18 cellular contexts compared by ENCODE assay signal in the genomic region with DNA sequence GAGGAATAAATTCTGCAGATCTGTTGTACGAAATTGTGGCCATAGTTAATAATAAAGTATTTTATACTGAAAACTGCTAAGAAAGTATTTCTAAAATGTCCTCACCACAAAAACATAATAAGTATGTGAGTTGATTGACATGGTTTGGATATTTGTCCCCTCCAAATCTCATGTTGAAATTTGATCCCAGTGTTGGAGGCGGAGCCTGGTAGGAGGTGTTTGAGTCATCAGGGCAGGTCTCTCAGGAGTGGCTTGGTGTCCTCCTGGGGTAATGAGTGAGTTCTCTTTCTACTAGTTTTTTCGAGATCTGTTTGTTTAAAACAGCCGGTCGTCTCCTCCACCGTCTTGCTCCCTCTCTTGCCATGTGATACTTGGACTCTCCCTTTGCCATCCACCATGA.
DNase-seq lines count a peak whose midpoint lies in the region; ATAC-seq lines count a peak whose summit lies in the region.
"Had no signal": no experiment of that assay in that cellular context is flagged by ENCODE, and none has a peak within 500 bp of the region (broad histone marks: within the 10 kb centered on the region; RNA-seq: fewer than 3 reads in every experiment).

No MANE protein-coding gene starts in this region.

- no peak overlapping the region for H2BK15ac ChIP-seq in mesendoderm (replicated peaks; ENCODE audit: low read depth)

- H3K4me3 Mint-ChIP-seq in T-helper 2 cell treated with Interferon-gamma antibody and Interleukin-4, amounts not matched to agents 5 μg/mL and 100 μg/mL, for 36 hours = no peak overlapping the region
- H3K4me3 Mint-ChIP-seq: B cell; nephron; stimulated activated effector memory CD8-positive, alpha-beta T cell treated with anti-CD3 and anti-CD28 coated beads, Interleukin-12 subunit alpha, Interleukin-12 subunit beta, amount 100 ng/mL, for 72 hours had no signal

- H3K23ac ChIP-seq in mesendoderm (ENCODE audit: low read length) = no peak overlapping the region

- H2BK5ac ChIP-seq in mesendoderm (ENCODE audit: low read length) = no peak overlapping the region

- peak; percentile 31 to 56 for ATAC-seq in activated naive CD4-positive, alpha-beta T cell treated with anti-CD3 and anti-CD28 coated beads, Interleukin-2, amount 50 U/mL, for 72 hours
- ATAC-seq: heart right ventricle; stimulated activated effector memory CD8-positive, alpha-beta T cell treated with anti-CD3 and anti-CD28 coated beads, Interleukin-12 subunit alpha, Interleukin-12 subunit beta, amount 100 ng/mL, for 72 hours had no signal

- H3K4me2 ChIP-seq in mesendoderm (ENCODE audit: low read length) = no peak overlapping the region

- no peak overlapping the region for H3K27ac Mint-ChIP-seq in activated naive CD4-positive, alpha-beta T cell treated with anti-CD3 and anti-CD28 coated beads, Interleukin-2, amount 50 U/mL, for 72 hours
- H3K27ac Mint-ChIP-seq in T-helper 2 cell treated with Interferon-gamma antibody and Interleukin-4, amounts not matched to agents 5 μg/mL and 100 μg/mL, for 36 hours = no peak overlapping the region
- H3K27ac Mint-ChIP-seq: B cell; nephron; stimulated activated effector memory CD8-positive, alpha-beta T cell treated with anti-CD3 and anti-CD28 coated beads, Interleukin-12 subunit alpha, Interleukin-12 subunit beta, amount 100 ng/mL, for 72 hours had no signal

- H3K4me1 ChIP-seq in SJCRH30 (no peaks in the 10 kb centered on the region), mesendoderm (ENCODE audit: control insufficient read depth, low read depth, low read length) (no peaks in the 10 kb centered on the region)
- H3K4me1 ChIP-seq: ascending aorta, heart right ventricle had no signal

- no peak overlapping the region for H3K9ac ChIP-seq in mesendoderm (ENCODE audit: low read length)

- no peak overlapping the region for H4K5ac ChIP-seq in mesendoderm (ENCODE audit: low read length)

- no peak overlapping the region for H3K27ac ChIP-seq in SJCRH30
- no peak overlapping the region for H3K27ac ChIP-seq in mesendoderm (ENCODE audit: low read depth, low read length)
- H3K27ac ChIP-seq: ascending aorta, heart right ventricle, thoracic aorta had no signal

- H3K36me3 Mint-ChIP-seq in activated naive CD4-positive, alpha-beta T cell treated with anti-CD3 and anti-CD28 coated beads, Interleukin-2, amount 50 U/mL, for 72 hours = no peaks in the 10 kb centered on the region
- no peaks in the 10 kb centered on the region for H3K36me3 Mint-ChIP-seq in T-helper 2 cell treated with Interferon-gamma antibody and Interleukin-4, amounts not matched to agents 5 μg/mL and 100 μg/mL, for 36 hours (ENCODE audit: low read depth)
- H3K36me3 Mint-ChIP-seq: stimulated activated effector memory CD8-positive, alpha-beta T cell treated with anti-CD3 and anti-CD28 coated beads, Interleukin-12 subunit alpha, Interleukin-12 subunit beta, amount 100 ng/mL, for 72 hours had no signal

- H3K4me1 Mint-ChIP-seq in T-helper 2 cell treated with Interferon-gamma antibody and Interleukin-4, amounts not matched to agents 5 μg/mL and 100 μg/mL, for 36 hours (ENCODE audit: low read depth) = no peaks in the 10 kb centered on the region
- H3K4me1 Mint-ChIP-seq: B cell; nephron; stimulated activated effector memory CD8-positive, alpha-beta T cell treated with anti-CD3 and anti-CD28 coated beads, Interleukin-12 subunit alpha, Interleukin-12 subunit beta, amount 100 ng/mL, for 72 hours had no signal

- H3K9me3 Mint-ChIP-seq in activated naive CD4-positive, alpha-beta T cell treated with anti-CD3 and anti-CD28 coated beads, Interleukin-2, amount 50 U/mL, for 72 hours = no peaks in the 10 kb centered on the region
- H3K9me3 Mint-ChIP-seq in T-helper 2 cell treated with Interferon-gamma antibody and Interleukin-4, amounts not matched to agents 5 μg/mL and 100 μg/mL, for 36 hours = no peaks in the 10 kb centered on the region
- H3K9me3 Mint-ChIP-seq: nephron; stimulated activated effector memory CD8-positive, alpha-beta T cell treated with anti-CD3 and anti-CD28 coated beads, Interleukin-12 subunit alpha, Interleukin-12 subunit beta, amount 100 ng/mL, for 72 hours had no signal

- H3K4me3 ChIP-seq in SJCRH30 = no peak overlapping the region
- no peak overlapping the region for H3K4me3 ChIP-seq in mesendoderm (ENCODE audit: low read length)
- H3K4me3 ChIP-seq: ascending aorta, heart right ventricle, thoracic aorta had no signal

- no peak overlapping the region for H2BK120ac ChIP-seq in mesendoderm (ENCODE audit: low read depth, low read length)

- H3K27me3 ChIP-seq in SJCRH30 (no peaks in the 10 kb centered on the region), mesendoderm (ENCODE audit: insufficient read depth, low read length, poor library complexity) (no peaks in the 10 kb centered on the region)
- H3K27me3 ChIP-seq: ascending aorta, heart right ventricle had no signal

- no peak for DNase-seq in activated naive CD4-positive, alpha-beta T cell treated with anti-CD3 and anti-CD28 coated beads, Interleukin-2, amount 50 U/mL, for 72 hours (ENCODE audit: low spot score in 2 of 2)
- no peak for DNase-seq in activated naive CD4-positive, alpha-beta T cell treated with anti-CD3 and anti-CD28 coated beads, Interleukin-2, amount 50 U/mL, for 16 hours
- DNase-seq in HT1080 (ENCODE audit: low read depth) = peak; percentile 37
- DNase-seq in SJCRH30 = peak; percentile 6 to 8
- DNase-seq in mesendoderm = peak; percentile 36
- no peak for DNase-seq in T-helper 2 cell treated with Interferon-gamma antibody and Interleukin-4, amounts not matched to agents 5 μg/mL and 100 μg/mL, for 36 hours (ENCODE audit: low spot score)
- DNase-seq in cerebellum (ENCODE audit: low spot score) = no peak
- DNase-seq: activated CD8-positive, alpha-beta memory T cell treated with anti-CD3 and anti-CD28 coated beads for 24 hours; GOT3; heart right ventricle; kidney; mesenchymal stem cell; NCI-H2081 treated with DMSO at 0.1 percent for 48 hours had no signal

- H3K27me3 Mint-ChIP-seq in T-helper 2 cell treated with Interferon-gamma antibody and Interleukin-4, amounts not matched to agents 5 μg/mL and 100 μg/mL, for 36 hours (ENCODE audit: low read depth) = no peaks in the 10 kb centered on the region

- H3K9me3 ChIP-seq in SJCRH30 (replicated peaks) = no peaks in the 10 kb centered on the region
- H3K9me3 ChIP-seq: ascending aorta, heart right ventricle, thoracic aorta had no signal

- no peak overlapping the region for H3K56ac ChIP-seq in mesendoderm (ENCODE audit: low read length)

- H3K36me3 ChIP-seq in SJCRH30 = no peaks in the 10 kb centered on the region
- H3K36me3 ChIP-seq in mesendoderm (ENCODE audit: control insufficient read depth, insufficient read depth, low read length) = no peaks in the 10 kb centered on the region
- H3K36me3 ChIP-seq: ascending aorta, heart right ventricle, thoracic aorta had no signal

- H3K18ac ChIP-seq in mesendoderm (ENCODE audit: low read length) = peak overlapping the region; percentile 12

- no peaks in the 10 kb centered on the region for H3K79me2 ChIP-seq in mesendoderm (ENCODE audit: control insufficient read depth, insufficient read depth, low read length)

- 100% methylated on average over 1 of the region's 6 CpGs for WGBS in mesendoderm (ENCODE audit: extremely low coverage, insufficient coverage, low lambda C conversion rate)

- no peak overlapping the region for H3K4ac ChIP-seq in mesendoderm (ENCODE audit: low read depth, low read length)

- H4K8ac ChIP-seq in mesendoderm (ENCODE audit: low read depth, low read length) = no peak overlapping the region

- no peaks in the 10 kb centered on the region for H3K79me1 ChIP-seq in mesendoderm (ENCODE audit: low read length)

- H2AK5ac ChIP-seq in mesendoderm (ENCODE audit: low read length) = no peak overlapping the region

Comparison
In these comparisons a context has a peak if more than half of its experiments do, and no peak if none do; other contexts are left out.
1. DNase-seq: peak in HT1080 (single experiment), SJCRH30 (2 of 2) and mesendoderm (single experiment); none in activated naive CD4-positive, alpha-beta T cell treated with anti-CD3 and anti-CD28 coated beads, Interleukin-2, amount 50 U/mL, for 72 hours (0 of 2), activated naive CD4-positive, alpha-beta T cell treated with anti-CD3 and anti-CD28 coated beads, Interleukin-2, amount 50 U/mL, for 16 hours (single experiment), T-helper 2 cell treated with Interferon-gamma antibody and Interleukin-4, amounts not matched to agents 5 μg/mL and 100 μg/mL, for 36 hours (single experiment) and cerebellum (single experiment).